ENCODE assay signal across 1 cellular context in the genomic region with DNA sequence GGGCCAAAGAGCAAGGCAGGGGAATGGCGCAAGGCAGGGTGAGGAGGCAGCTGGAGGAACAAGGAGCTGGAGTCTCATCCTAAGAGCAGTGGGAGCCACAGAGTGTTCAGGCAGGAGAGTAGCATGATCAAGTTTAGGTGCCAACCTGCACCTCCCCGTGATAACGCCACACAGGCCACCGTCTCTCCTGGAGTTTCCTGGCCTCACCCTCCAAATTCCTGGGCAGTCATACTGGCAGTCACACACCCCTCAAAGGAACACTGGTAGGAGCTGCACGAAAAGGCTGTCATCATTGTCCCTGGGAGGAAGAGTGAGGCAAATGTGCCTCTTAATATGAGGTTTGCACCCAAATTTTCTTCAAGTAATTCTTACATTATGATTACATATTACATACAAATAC.
TF ChIP-seq lines count a peak whose summit lies in the region.

No MANE protein-coding gene starts in this region.

TF ChIP-seq in IMR-90, 13 proteins besides CTCF, POLR2A, EP300 and RAD21 (continued from another document):
- TF ChIP-seq MXI1 (IDR thresholded peaks at IDR 0.05; ENCODE audit: borderline replicate concordance, low read depth, low read length) = no peak
- no peak for TF ChIP-seq ELK1 (IDR thresholded peaks at IDR 0.05; ENCODE audit: borderline replicate concordance, low read depth, low read length)
- TF ChIP-seq CHD1 (IDR thresholded peaks at IDR 0.05; ENCODE audit: low read depth, low read length) = no peak
- no peak for TF ChIP-seq SMC3 (IDR thresholded peaks at IDR 0.05; ENCODE audit: low read depth, low read length)
- TF ChIP-seq NFE2L2 (IDR thresholded peaks at IDR 0.05; ENCODE audit: low read depth, low read length) = no peak
- no peak for TF ChIP-seq FOS (IDR thresholded peaks at IDR 0.05; ENCODE audit: low read depth, low read length)
